Comparison of ENCODE assay signal across 19 cellular contexts in the genomic region with DNA sequence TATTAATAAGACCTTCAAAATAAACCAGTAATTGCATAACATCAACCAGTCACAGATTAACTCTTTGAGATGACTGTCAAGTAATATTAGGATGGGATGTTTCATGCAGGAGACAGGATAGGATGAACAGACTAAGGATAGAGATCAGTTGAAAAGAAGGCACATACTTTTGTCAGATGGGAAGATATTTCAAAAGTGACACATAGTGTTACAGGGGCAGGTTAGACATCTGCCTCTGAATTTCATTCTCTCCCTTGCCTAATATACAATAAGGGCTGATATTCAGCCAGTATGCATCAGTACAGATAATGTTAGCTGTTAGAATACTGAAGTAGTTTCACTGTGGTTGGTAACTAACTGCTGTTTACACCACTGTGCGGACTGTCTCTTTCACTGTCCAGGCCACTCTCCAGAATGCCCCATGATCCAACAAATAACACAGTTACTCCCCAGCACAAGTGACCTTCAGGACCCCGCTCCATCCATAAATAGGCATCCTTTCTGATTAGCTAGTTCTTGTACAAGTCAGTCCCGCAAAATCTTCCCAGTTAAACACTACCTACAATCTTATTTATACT. TPM values are rescaled to one million over a fixed set of nuclear protein-coding genes. Genes with fewer than 3 reads are reported as not detected.
"Had no signal": no experiment of that assay in that cellular context is flagged by ENCODE, and none has a peak within 500 bp of the region (broad histone marks: within the 10 kb centered on the region; RNA-seq: fewer than 3 reads in every experiment).

No MANE protein-coding gene starts in this region.

- H3K27me3 ChIP-seq: colonic mucosa, neutrophil, uterus had no signal

- H3K4me3 Mint-ChIP-seq: activated CD4-positive, alpha-beta T cell treated with anti-CD3 and anti-CD28 coated beads, Interleukin-2, amount 10 ng/mL, durations not matched to agents 7 days and 5 days; mesothelial cell of epicardium; naive B cell; stimulated activated naive CD8-positive, alpha-beta T cell treated with anti-CD3 and anti-CD28 coated beads, Interleukin-15, Interleukin-2, amounts not matched to agents 100 ng/mL and 50 ng/mL, for 24 hours had no signal

- H3K9me3 Mint-ChIP-seq: stimulated activated naive CD8-positive, alpha-beta T cell treated with anti-CD3 and anti-CD28 coated beads, Interleukin-15, Interleukin-2, amounts not matched to agents 100 ng/mL and 50 ng/mL, for 24 hours had no signal

- H3K4me3 ChIP-seq: colonic mucosa, prostate gland, SK-N-MC, thoracic aorta, uterus had no signal

- H3K27ac ChIP-seq: colonic mucosa, neutrophil, prostate gland, SK-N-MC, thoracic aorta, uterus had no signal

- H3K4me1 ChIP-seq: colonic mucosa, prostate gland, uterus had no signal

- ATAC-seq: activated naive CD4-positive, alpha-beta T cell treated with anti-CD3 and anti-CD28 coated beads, Interleukin-2, amount 50 U/mL, for 72 hours had no signal

- H3K9me3 ChIP-seq: colonic mucosa, neutrophil, prostate gland, thoracic aorta, uterus had no signal

- DNase-seq: activated CD4-positive, alpha-beta T cell treated with anti-CD3 and anti-CD28 coated beads, Interleukin-2, amount 10 ng/mL, durations not matched to agents 7 days and 5 days; activated CD4-positive, CD25-positive, alpha-beta regulatory T cell; anterior cingulate cortex; colonic mucosa; naive B cell; stimulated activated CD4-positive, alpha-beta T cell treated with anti-CD3 and anti-CD28 coated beads, Interleukin-15, amount 100 ng/mL, for 24 hours; stimulated activated CD4-positive, alpha-beta T cell treated with anti-CD3 and anti-CD28 coated beads, Interleukin-4, amount 100 ng/mL, for 24 hours; T-helper 2 cell; uterus had no signal

- H3K27ac Mint-ChIP-seq: activated CD4-positive, alpha-beta T cell treated with anti-CD3 and anti-CD28 coated beads, Interleukin-2, amount 10 ng/mL, durations not matched to agents 7 days and 5 days; activated naive CD4-positive, alpha-beta T cell treated with anti-CD3 and anti-CD28 coated beads, Interleukin-2, amount 50 U/mL, for 72 hours; activated T-helper 2 cell treated with anti-CD3 and anti-CD28 coated beads, Interferon-gamma antibody, Interleukin-2, Interleukin-4, amounts not matched to agents 10 μg/mL and 5 μg/mL and 100 μg/mL, durations not matched to agents 14 hours and 24 hours and 36 hours; mesothelial cell of epicardium; stimulated activated naive CD8-positive, alpha-beta T cell treated with anti-CD3 and anti-CD28 coated beads, Interleukin-15, Interleukin-2, amounts not matched to agents 100 ng/mL and 50 ng/mL, for 24 hours had no signal

- H3K27me3 Mint-ChIP-seq: activated CD4-positive, alpha-beta T cell treated with anti-CD3 and anti-CD28 coated beads, Interleukin-2, amount 10 ng/mL, durations not matched to agents 7 days and 5 days; naive B cell; stimulated activated naive CD8-positive, alpha-beta T cell treated with anti-CD3 and anti-CD28 coated beads, Interleukin-15, Interleukin-2, amounts not matched to agents 100 ng/mL and 50 ng/mL, for 24 hours had no signal

- H3K36me3 ChIP-seq: colonic mucosa, prostate gland, thoracic aorta, uterus had no signal

RNA-seq across cellular contexts. Expression of a gene that starts 22.1 kb away (rescaled TPM):
- total RNA-seq: activated CD4-positive, alpha-beta T cell treated with anti-CD3 and anti-CD28 coated beads, Interleukin-2, amount 10 ng/mL, durations not matched to agents 7 days and 5 days; activated naive CD4-positive, alpha-beta T cell treated with anti-CD3 and anti-CD28 coated beads, Interleukin-2, amount 50 U/mL, for 72 hours; activated T-helper 2 cell treated with anti-CD3 and anti-CD28 coated beads, Interferon-gamma antibody, Interleukin-2, Interleukin-4, amounts not matched to agents 10 μg/mL and 5 μg/mL and 100 μg/mL, durations not matched to agents 14 hours and 24 hours and 36 hours; endothelial cell of umbilical vein had no signal
- polyA plus RNA-seq: endothelial cell of umbilical vein, keratinocyte had no signal
